In the genomic region with DNA sequence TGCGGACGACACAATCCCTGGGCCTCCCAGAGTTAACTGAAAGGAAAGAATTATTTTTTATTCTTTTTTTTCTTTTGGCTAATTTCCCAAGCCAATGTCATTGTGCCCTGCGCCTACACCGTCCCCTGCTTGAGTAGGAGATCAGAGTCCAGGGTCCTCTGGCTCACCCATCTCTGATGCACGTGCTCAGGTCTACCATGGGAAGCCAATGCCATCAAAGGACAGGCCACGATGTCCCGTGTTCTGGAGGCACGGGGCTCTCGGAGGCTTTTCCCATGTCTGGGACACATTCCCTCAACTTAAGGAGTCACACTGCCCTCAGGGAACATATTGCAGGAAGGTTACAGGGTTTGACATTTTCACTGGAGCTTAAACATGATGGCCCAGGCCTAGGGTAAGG, we compare ENCODE assay signal across 12 cellular contexts.
DNase-seq lines count a peak whose midpoint lies in the region; ATAC-seq, FAIRE-seq and TF ChIP-seq lines count a peak whose summit lies in the region.
"Had no signal": no experiment of that assay in that cellular context is flagged by ENCODE, and none has a peak within 500 bp of the region (broad histone marks: within the 10 kb centered on the region; RNA-seq: fewer than 3 reads in every experiment).

No MANE protein-coding gene starts in this region.

- peaks cover 39% of the 10 kb centered on the region for H3K4me1 ChIP-seq in HepG2 (ENCODE audit: insufficient read depth, low read length)
- H3K4me1 ChIP-seq: A549, BE2C had no signal

- H3K27ac ChIP-seq in HepG2 (ENCODE audit: extremely low read length, insufficient read depth, low read length) = no peak overlapping the region
- H3K27ac ChIP-seq: A549, HL-60 had no signal

- no peak for TF ChIP-seq RAD21 in HepG2 (CRISPR knock-in tag; IDR thresholded peaks at IDR 0.05)

- H4K20me1 ChIP-seq in HepG2 (ENCODE audit: insufficient read depth, low read length) = peaks cover 36% of the 10 kb centered on the region

- H3K9me3 Mint-ChIP-seq in brain (peaks cover 0 to 8% (median 6%) of the 10 kb centered on the region in 5 experiments), neural crest cell (peaks cover 3% of the 10 kb centered on the region)
- H3K9me3 Mint-ChIP-seq in activated CD4-positive, alpha-beta T cell treated with anti-CD3 and anti-CD28 coated beads for 36 hours (ENCODE audit: low read depth) = no peaks in the 10 kb centered on the region
- H3K9me3 Mint-ChIP-seq: HFFc6 had no signal

- H3K36me3 Mint-ChIP-seq in brain (no peaks in the 10 kb centered on the region), neural crest cell (ENCODE audit: low read depth) (no peaks in the 10 kb centered on the region)
- no peaks in the 10 kb centered on the region for H3K36me3 Mint-ChIP-seq in activated CD4-positive, alpha-beta T cell treated with anti-CD3 and anti-CD28 coated beads for 36 hours (ENCODE audit: low read depth)

- FAIRE-seq in HepG2 (lab: Jason Lieb, UNC) = no peak
- FAIRE-seq: A549 had no signal

- H3K79me2 ChIP-seq in HepG2 (ENCODE audit: insufficient read depth, low read length) = no peaks in the 10 kb centered on the region

- POLR2A ChIA-PET in HepG2 (lab: Yijun Ruan, JAX) = no interaction called here
- POLR2A ChIA-PET in activated CD4-positive, alpha-beta T cell treated with anti-CD3 and anti-CD28 coated beads for 36 hours (lab: Charles Lee) = no interaction called here

- no peak overlapping the region for H3K4me3 ChIP-seq in HepG2 (replicated peaks in 1 of 3; ENCODE audit: insufficient read depth in 1 of 3, low read depth in 2 of 3, low read length in 3 of 3)
- H3K4me3 ChIP-seq in MG63 = no peak overlapping the region
- H3K4me3 ChIP-seq: A549 had no signal

- H3K9ac ChIP-seq in HepG2 (ENCODE audit: insufficient read depth, low read depth, low read length) = no peak overlapping the region

- H3K27ac Mint-ChIP-seq in brain (peak overlapping the region in 4 of 5 experiments; percentile 85 to 93 (median 92)), neural crest cell (ENCODE audit: unreplicated experiment) (peak overlapping the region; percentile 67)
- no peak overlapping the region for H3K27ac Mint-ChIP-seq in activated CD4-positive, alpha-beta T cell treated with anti-CD3 and anti-CD28 coated beads for 36 hours

- WGBS in HepG2 (ENCODE audit: low lambda C conversion rate) = 46% methylated on average over 9 of the region's 9 CpGs

- CTCF ChIA-PET in HepG2 (lab: Yijun Ruan, JAX; ENCODE audit: low intra/inter-chr PET ratio, low total read pairs) = no interaction called here
- CTCF ChIA-PET in activated CD4-positive, alpha-beta T cell treated with anti-CD3 and anti-CD28 coated beads for 36 hours (lab: Charles Lee) = no interaction called here

- H3K27me3 ChIP-seq in HepG2 (ENCODE audit: control insufficient read depth in 1 of 2, insufficient read depth in 2 of 2, low read length in 2 of 2) (peaks cover 2 to 17% of the 10 kb centered on the region in 2 experiments; a peak in 4 of 5 replicates), MG63 (no peaks in the 10 kb centered on the region; the same call in 1 of the 2 replicates)
- H3K27me3 ChIP-seq: BE2C had no signal

- H3K4me1 Mint-ChIP-seq in brain (peaks cover 62% of the 10 kb centered on the region), neural crest cell (peaks cover 41% of the 10 kb centered on the region)
- H3K4me1 Mint-ChIP-seq in activated CD4-positive, alpha-beta T cell treated with anti-CD3 and anti-CD28 coated beads for 36 hours = no peaks in the 10 kb centered on the region

- BruUV-seq in HepG2 (replicated peaks; lab: Mats Ljungman, UMichigan) = no TSS peak

- H3K9me3 ChIP-seq in HepG2 (ENCODE audit: low read length) = no peaks in the 10 kb centered on the region
- H3K9me3 ChIP-seq in MG63 = no peaks in the 10 kb centered on the region
- H3K9me3 ChIP-seq: A549, BE2C had no signal

- no peak for DNase-seq in HepG2 (ENCODE audit: low spot score)
- DNase-seq in neural crest cell (ENCODE audit: low read depth, low spot score) = no peak
- no peak for DNase-seq in MG63
- DNase-seq in activated CD4-positive, alpha-beta T cell treated with anti-CD3 and anti-CD28 coated beads for 36 hours = no peak
- DNase-seq: BE2C, DMS53, HFFc6 had no signal

- TF ChIP-seq CTCF in brain (conservative IDR thresholded peaks at IDR 0.05) = no peak
- TF ChIP-seq CTCF in HepG2 (CRISPR knock-in tag; IDR thresholded peaks at IDR 0.05) = no peak
- TF ChIP-seq CTCF in neural crest cell (conservative IDR thresholded peaks at IDR 0.05) = no peak

- H3K36me3 ChIP-seq in HepG2 (replicated peaks in 1 of 2; ENCODE audit: control insufficient read depth in 1 of 2, insufficient read depth in 2 of 2, low read length in 2 of 2) = no peaks in the 10 kb centered on the region
- no peaks in the 10 kb centered on the region for H3K36me3 ChIP-seq in MG63
- H3K36me3 ChIP-seq: BE2C had no signal

- no peak for TF ChIP-seq POLR2A in HepG2 (IDR thresholded peaks at IDR 0.05; ENCODE audit: insufficient read depth in 1 of 2, low read depth in 2 of 2, low read length in 2 of 2)

- H3K4me2 ChIP-seq in HepG2 (ENCODE audit: low read depth, low read length) = no peak overlapping the region
- H3K4me2 ChIP-seq: A549 had no signal

- in situ Hi-C loops in HepG2 (cut with HindIII; ENCODE audit: extremely low pct_ligation_motif_present, low pct_unique_long_range_greater_than_20kb) = loop anchor here (25.0 kb wide), 1 partner anchor 419 kb away; no protein-coding TSS in a partner anchor

- H3K27me3 Mint-ChIP-seq in brain (no peaks in the 10 kb centered on the region), neural crest cell (ENCODE audit: low read depth) (no peaks in the 10 kb centered on the region)
- no peaks in the 10 kb centered on the region for H3K27me3 Mint-ChIP-seq in activated CD4-positive, alpha-beta T cell treated with anti-CD3 and anti-CD28 coated beads for 36 hours

- TF ChIP-seq EP300 in HepG2 (IDR thresholded peaks at IDR 0.05; ENCODE audit: low read depth in 2 of 2, low read length in 2 of 2) = peak in 1 of 2 experiments; percentile 14; a peak in 1 of 4 replicates
- TF ChIP-seq EP300 in HepG2 (CRISPR knock-in tag; IDR thresholded peaks at IDR 0.05; ENCODE audit: borderline replicate concordance) = no peak

- no peak overlapping the region for H2AFZ ChIP-seq in HepG2 (ENCODE audit: low read length)

- H3K4me3 Mint-ChIP-seq in brain (no peak overlapping the region), neural crest cell (no peak overlapping the region)
- no peak overlapping the region for H3K4me3 Mint-ChIP-seq in activated CD4-positive, alpha-beta T cell treated with anti-CD3 and anti-CD28 coated beads for 36 hours
- H3K4me3 Mint-ChIP-seq: HFFc6 had no signal

- ATAC-seq in HepG2 = no peak
- ATAC-seq in HG03354 (IDR thresholded peaks at IDR 0.05; ENCODE audit: poor library complexity, severe bottlenecking, unreplicated experiment) = no peak
- no peak for ATAC-seq in HG03378 (IDR thresholded peaks at IDR 0.05; ENCODE audit: unreplicated experiment)
- ATAC-seq in activated CD4-positive, alpha-beta T cell treated with anti-CD3 and anti-CD28 coated beads for 36 hours = no peak
- ATAC-seq: A549 had no signal

- intact Hi-C loops in HepG2 (cut with micrococcal nuclease; ENCODE audit: unreplicated experiment) = no loop called here
- intact Hi-C loops in activated CD4-positive, alpha-beta T cell treated with anti-CD3 and anti-CD28 coated beads for 36 hours (cut with DNase I, micrococcal nuclease) = no loop called here

TF ChIP-seq in HepG2, 621 proteins besides CTCF, POLR2A, EP300 and RAD21 (continues in another document):
- TF ChIP-seq KLF9 (CRISPR knock-in tag; IDR thresholded peaks at IDR 0.05; ENCODE audit: low read depth) (no peak), AGO2 (optimal IDR thresholded peaks at IDR 0.05; ENCODE audit: low read depth, low read length) (no peak), GATAD2A (CRISPR knock-in tag; IDR thresholded peaks at IDR 0.05) (peak; percentile 68; the same call in 1 of the 2 replicates), SYNCRIP (IDR thresholded peaks at IDR 0.05; ENCODE audit: insufficient read depth, low read depth, low read length) (no peak), HNRNPH1 (optimal IDR thresholded peaks at IDR 0.05; ENCODE audit: low read depth, low read length) (no peak), HHEX (CRISPR knock-in tag; IDR thresholded peaks at IDR 0.05) (0 out of 2 replicates have a peak, but pooled peaks have one; percentile 18), HNF4G (IDR thresholded peaks at IDR 0.05; ENCODE audit: borderline replicate concordance, low read depth, low read length) (0 out of 2 replicates have a peak, but pooled peaks have one; percentile 14), HNF4G (CRISPR knock-in tag; IDR thresholded peaks at IDR 0.05; ENCODE audit: borderline replicate concordance, low read depth) (no peak), IKZF4 (CRISPR knock-in tag; IDR thresholded peaks at IDR 0.05; ENCODE audit: borderline replicate concordance, low read depth, not compliant biosample characterization) (no peak), MIER3 (CRISPR knock-in tag; IDR thresholded peaks at IDR 0.05; ENCODE audit: borderline replicate concordance) (no peak), ZNF232 (CRISPR knock-in tag; IDR thresholded peaks at IDR 0.05; ENCODE audit: borderline replicate concordance) (no peak), SNAI1 (CRISPR knock-in tag; IDR thresholded peaks at IDR 0.05; ENCODE audit: borderline replicate concordance) (no peak), HOXA7 (CRISPR knock-in tag; IDR thresholded peaks at IDR 0.05) (no peak), ZFX (CRISPR knock-in tag; IDR thresholded peaks at IDR 0.05; ENCODE audit: low read depth) (no peak), HNRNPLL (IDR thresholded peaks at IDR 0.05; ENCODE audit: low read depth, low read length, poor library complexity, severe bottlenecking) (no peak), RXRB (CRISPR knock-in tag; IDR thresholded peaks at IDR 0.05; ENCODE audit: borderline replicate concordance) (0 out of 2 replicates have a peak, but pooled peaks have one; percentile 27), ZSCAN12 (CRISPR knock-in tag; IDR thresholded peaks at IDR 0.05) (no peak)
- TF ChIP-seq, protein P1, sequence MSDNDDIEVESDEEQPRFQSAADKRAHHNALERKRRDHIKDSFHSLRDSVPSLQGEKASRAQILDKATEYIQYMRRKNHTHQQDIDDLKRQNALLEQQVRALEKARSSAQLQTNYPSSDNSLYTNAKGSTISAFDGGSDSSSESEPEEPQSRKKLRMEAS (IDR thresholded peaks at IDR 0.05) = peak; percentile 88
- TF ChIP-seq, protein P2, sequence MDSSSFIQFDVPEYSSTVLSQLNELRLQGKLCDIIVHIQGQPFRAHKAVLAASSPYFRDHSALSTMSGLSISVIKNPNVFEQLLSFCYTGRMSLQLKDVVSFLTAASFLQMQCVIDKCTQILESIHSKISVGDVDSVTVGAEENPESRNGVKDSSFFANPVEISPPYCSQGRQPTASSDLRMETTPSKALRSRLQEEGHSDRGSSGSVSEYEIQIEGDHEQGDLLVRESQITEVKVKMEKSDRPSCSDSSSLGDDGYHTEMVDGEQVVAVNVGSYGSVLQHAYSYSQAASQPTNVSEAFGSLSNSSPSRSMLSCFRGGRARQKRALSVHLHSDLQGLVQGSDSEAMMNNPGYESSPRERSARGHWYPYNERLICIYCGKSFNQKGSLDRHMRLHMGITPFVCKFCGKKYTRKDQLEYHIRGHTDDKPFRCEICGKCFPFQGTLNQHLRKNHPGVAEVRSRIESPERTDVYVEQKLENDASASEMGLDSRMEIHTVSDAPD (CRISPR knock-in tag; IDR thresholded peaks at IDR 0.05) = no peak
